11 cellular contexts compared by ENCODE assay signal in the genomic region with DNA sequence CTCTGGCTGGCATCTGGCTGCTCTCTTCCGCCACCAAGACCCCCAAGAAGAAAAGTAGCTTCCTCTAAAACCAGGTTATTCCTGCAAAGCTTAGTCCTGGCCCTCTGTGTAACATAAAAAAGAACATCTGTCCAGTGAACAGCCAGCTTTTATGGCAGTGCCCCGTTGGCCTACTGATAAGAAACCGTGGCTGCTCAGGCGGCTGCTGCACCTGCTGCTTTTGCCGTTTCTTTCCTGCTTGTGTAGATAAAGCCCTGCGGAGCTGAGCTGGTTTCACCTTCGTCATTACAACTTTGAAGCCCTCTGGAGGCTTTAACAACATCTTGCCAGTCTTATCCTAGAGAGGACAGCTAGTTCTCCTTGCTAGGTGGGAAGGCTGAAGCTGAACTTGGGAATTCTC. TPM values are rescaled to one million over a fixed set of nuclear protein-coding genes. Genes with fewer than 3 reads are reported as not detected.
DNase-seq lines count a peak whose midpoint lies in the region; ATAC-seq, FAIRE-seq and TF ChIP-seq lines count a peak whose summit lies in the region.
"Had no signal": no experiment of that assay in that cellular context is flagged by ENCODE, and none has a peak within 500 bp of the region (broad histone marks: within the 10 kb centered on the region; RNA-seq: fewer than 3 reads in every experiment).

No MANE protein-coding gene starts in this region.

- H3K4me1 ChIP-seq in body of pancreas = peaks cover 76% of the 10 kb centered on the region

- H3K9me3 Mint-ChIP-seq in activated CD8-positive, alpha-beta T cell treated with anti-CD3 and anti-CD28 coated beads for 36 hours = no peaks in the 10 kb centered on the region
- no peaks in the 10 kb centered on the region for H3K9me3 Mint-ChIP-seq in activated CD8-positive, alpha-beta T cell treated with anti-CD3 and anti-CD28 coated beads, Interleukin-2, amount 10 ng/mL, durations not matched to agents 7 days and 5 days (ENCODE audit: insufficient read depth)
- no peaks in the 10 kb centered on the region for H3K9me3 Mint-ChIP-seq in stimulated activated naive B cell treated with anti-CD40 and anti-IgM and Interleukin-4, amounts not matched to agents 10 μg/mL and 1 μg/mL and 100 μg/mL, for 72 hours
- H3K9me3 Mint-ChIP-seq: mesothelial cell of epicardium had no signal

- no peak overlapping the region for H3K27ac Mint-ChIP-seq in activated CD8-positive, alpha-beta T cell treated with anti-CD3 and anti-CD28 coated beads for 36 hours
- H3K27ac Mint-ChIP-seq in activated CD8-positive, alpha-beta T cell treated with anti-CD3 and anti-CD28 coated beads, Interleukin-2, amount 10 ng/mL, durations not matched to agents 7 days and 5 days = no peak overlapping the region
- peak overlapping the region; percentile 81 for H3K27ac Mint-ChIP-seq in stimulated activated naive B cell treated with anti-CD40 and anti-IgM and Interleukin-4, amounts not matched to agents 10 μg/mL and 1 μg/mL and 100 μg/mL, for 72 hours
- H3K27ac Mint-ChIP-seq: mesothelial cell of epicardium had no signal

- no peaks in the 10 kb centered on the region for H3K36me3 Mint-ChIP-seq in activated CD8-positive, alpha-beta T cell treated with anti-CD3 and anti-CD28 coated beads for 36 hours (ENCODE audit: low read depth)
- H3K36me3 Mint-ChIP-seq in activated CD8-positive, alpha-beta T cell treated with anti-CD3 and anti-CD28 coated beads, Interleukin-2, amount 10 ng/mL, durations not matched to agents 7 days and 5 days (ENCODE audit: low read depth) = no peaks in the 10 kb centered on the region
- H3K36me3 Mint-ChIP-seq in stimulated activated naive B cell treated with anti-CD40 and anti-IgM and Interleukin-4, amounts not matched to agents 10 μg/mL and 1 μg/mL and 100 μg/mL, for 72 hours = no peaks in the 10 kb centered on the region
- H3K36me3 Mint-ChIP-seq: mesothelial cell of epicardium had no signal

- CTCF ChIA-PET in activated CD8-positive, alpha-beta T cell treated with anti-CD3 and anti-CD28 coated beads for 36 hours (lab: Charles Lee) = interaction anchor here (1.1 to 1.6 kb wide), 3 partner anchors 21 to 44 kb away, joined by 3 read pairs; a partner anchor contains a TSS
- CTCF ChIA-PET in activated CD8-positive, alpha-beta T cell treated with anti-CD3 and anti-CD28 coated beads, Interleukin-2, amount 10 ng/mL, durations not matched to agents 7 days and 5 days (lab: Charles Lee) = interaction anchor here (1.0 to 2.1 kb wide), 3 partner anchors 22 to 67 kb away, joined by 4 to 10 read pairs (median 6); a partner anchor contains a TSS

- no peak overlapping the region for H3K4me3 Mint-ChIP-seq in activated CD8-positive, alpha-beta T cell treated with anti-CD3 and anti-CD28 coated beads for 36 hours
- no peak overlapping the region for H3K4me3 Mint-ChIP-seq in activated CD8-positive, alpha-beta T cell treated with anti-CD3 and anti-CD28 coated beads, Interleukin-2, amount 10 ng/mL, durations not matched to agents 7 days and 5 days
- peak overlapping the region; percentile 29 to 30 for H3K4me3 Mint-ChIP-seq in stimulated activated naive B cell treated with anti-CD40 and anti-IgM and Interleukin-4, amounts not matched to agents 10 μg/mL and 1 μg/mL and 100 μg/mL, for 72 hours
- H3K4me3 Mint-ChIP-seq: mesothelial cell of epicardium had no signal

- no peaks in the 10 kb centered on the region for H3K9me3 ChIP-seq in body of pancreas
- H3K9me3 ChIP-seq: gastrocnemius medialis had no signal

- H3K27ac ChIP-seq in body of pancreas = peak overlapping the region; percentile 85 to 97 (median 96)

- peak; percentile 25 for DNase-seq in activated CD8-positive, alpha-beta T cell treated with anti-CD3 and anti-CD28 coated beads for 36 hours
- DNase-seq in activated CD8-positive, alpha-beta T cell treated with anti-CD3 and anti-CD28 coated beads, Interleukin-2, amount 10 ng/mL, durations not matched to agents 7 days and 5 days = no peak
- DNase-seq in body of pancreas (peak; percentile 85 to 95 (median 90)), RCC 7860 (ENCODE audit: low spot score) (no peak), GM19240 (ENCODE audit: insufficient read length, low spot score) (no peak)
- DNase-seq in stimulated activated naive B cell treated with anti-CD40 and anti-IgM and Interleukin-4, amounts not matched to agents 10 μg/mL and 1 μg/mL and 100 μg/mL, for 72 hours = peak; percentile 13
- DNase-seq: stimulated activated CD4-positive, alpha-beta T cell treated with anti-CD3 and anti-CD28 coated beads, Interleukin-4, amount 100 ng/mL, for 1 hour had no signal

- no peaks in the 10 kb centered on the region for H3K36me3 ChIP-seq in body of pancreas (replicated peaks in 1 of 2; ENCODE audit: insufficient read depth in 1 of 2, low read depth in 2 of 2)
- H3K36me3 ChIP-seq: gastrocnemius medialis had no signal

- no peak for ATAC-seq in activated CD8-positive, alpha-beta T cell treated with anti-CD3 and anti-CD28 coated beads for 36 hours
- ATAC-seq in activated CD8-positive, alpha-beta T cell treated with anti-CD3 and anti-CD28 coated beads, Interleukin-2, amount 10 ng/mL, durations not matched to agents 7 days and 5 days = no peak
- ATAC-seq in HG03342 (IDR thresholded peaks at IDR 0.05; ENCODE audit: unreplicated experiment) (peak; percentile 39), body of pancreas (peak; percentile 87), GM21447 (IDR thresholded peaks at IDR 0.05; ENCODE audit: unreplicated experiment) (no peak)
- ATAC-seq in stimulated activated naive B cell treated with anti-CD40 and anti-IgM and Interleukin-4, amounts not matched to agents 10 μg/mL and 1 μg/mL and 100 μg/mL, for 72 hours (replicated peaks) = peak; percentile 72 to 79

- intact Hi-C loops in activated CD8-positive, alpha-beta T cell treated with anti-CD3 and anti-CD28 coated beads for 36 hours (cut with micrococcal nuclease) = no loop called here
- intact Hi-C loops in body of pancreas (cut with DNase I) = no loop called here

- peaks cover 21% of the 10 kb centered on the region for H3K4me1 Mint-ChIP-seq in activated CD8-positive, alpha-beta T cell treated with anti-CD3 and anti-CD28 coated beads for 36 hours (ENCODE audit: low read depth)
- peaks cover 10% of the 10 kb centered on the region for H3K4me1 Mint-ChIP-seq in activated CD8-positive, alpha-beta T cell treated with anti-CD3 and anti-CD28 coated beads, Interleukin-2, amount 10 ng/mL, durations not matched to agents 7 days and 5 days (ENCODE audit: low read depth)
- H3K4me1 Mint-ChIP-seq in stimulated activated naive B cell treated with anti-CD40 and anti-IgM and Interleukin-4, amounts not matched to agents 10 μg/mL and 1 μg/mL and 100 μg/mL, for 72 hours = peaks cover 17 to 19% of the 10 kb centered on the region in 2 donors
- H3K4me1 Mint-ChIP-seq: mesothelial cell of epicardium had no signal

- no peak for TF ChIP-seq CTCF in activated CD8-positive, alpha-beta T cell treated with anti-CD3 and anti-CD28 coated beads for 36 hours (IDR thresholded peaks at IDR 0.05)
- TF ChIP-seq CTCF in body of pancreas (IDR thresholded peaks at IDR 0.05) = no peak

- POLR2A ChIA-PET in activated CD8-positive, alpha-beta T cell treated with anti-CD3 and anti-CD28 coated beads for 36 hours (lab: Charles Lee) = interaction anchor here (0.7 to 0.8 kb wide), 2 partner anchors 9 to 1658 kb away, joined by 3 to 6 read pairs; no protein-coding TSS in a partner anchor
- POLR2A ChIA-PET in activated CD8-positive, alpha-beta T cell treated with anti-CD3 and anti-CD28 coated beads, Interleukin-2, amount 10 ng/mL, durations not matched to agents 7 days and 5 days (lab: Charles Lee) = interaction anchor here (0.7 kb wide), 1 partner anchor 34 kb away, joined by 5 read pairs; no protein-coding TSS in a partner anchor

- no peaks in the 10 kb centered on the region for H3K27me3 ChIP-seq in body of pancreas
- H3K27me3 ChIP-seq: gastrocnemius medialis had no signal

- H3K27me3 Mint-ChIP-seq in activated CD8-positive, alpha-beta T cell treated with anti-CD3 and anti-CD28 coated beads for 36 hours = no peaks in the 10 kb centered on the region
- H3K27me3 Mint-ChIP-seq in activated CD8-positive, alpha-beta T cell treated with anti-CD3 and anti-CD28 coated beads, Interleukin-2, amount 10 ng/mL, durations not matched to agents 7 days and 5 days (ENCODE audit: low read depth) = no peaks in the 10 kb centered on the region
- H3K27me3 Mint-ChIP-seq in stimulated activated naive B cell treated with anti-CD40 and anti-IgM and Interleukin-4, amounts not matched to agents 10 μg/mL and 1 μg/mL and 100 μg/mL, for 72 hours = no peaks in the 10 kb centered on the region

- TF ChIP-seq POLR2A in body of pancreas (IDR thresholded peaks at IDR 0.05) = peak in 2 of 3 donors; percentile 60 to 67

- H3K4me3 ChIP-seq in body of pancreas = no peak overlapping the region
- H3K4me3 ChIP-seq: gastrocnemius medialis had no signal

- WGBS in body of pancreas, 2 donors = 10 to 13% methylated on average over 7 of the region's 7 CpGs

- no peak for FAIRE-seq in RCC 7860 (lab: Jason Lieb, UNC)

RNA-seq across cellular contexts. Expression of gene ELAPOR1, which starts 20.5 kb away (rescaled TPM):
- 1 to 10 TPM; 4.7 to 7.0 TPM for total RNA-seq in activated CD8-positive, alpha-beta T cell treated with anti-CD3 and anti-CD28 coated beads for 36 hours
- total RNA-seq in activated CD8-positive, alpha-beta T cell treated with anti-CD3 and anti-CD28 coated beads, Interleukin-2, amount 10 ng/mL, durations not matched to agents 7 days and 5 days = 1 to 10 TPM; 1.9 to 2.8 TPM
- 100 to 1,000 TPM in 1 of 2 donors, 10 to 100 TPM in 1; 84.7 to 135 TPM for total RNA-seq in body of pancreas

RNA-seq across cellular contexts. Expression of gene TMEM167B, which starts 43.9 kb away (rescaled TPM):
- total RNA-seq in activated CD8-positive, alpha-beta T cell treated with anti-CD3 and anti-CD28 coated beads for 36 hours = 10 to 100 TPM; 21.8 to 23.4 TPM
- 10 to 100 TPM; 20.8 to 21.2 TPM for total RNA-seq in activated CD8-positive, alpha-beta T cell treated with anti-CD3 and anti-CD28 coated beads, Interleukin-2, amount 10 ng/mL, durations not matched to agents 7 days and 5 days
- total RNA-seq in body of pancreas = 10 to 100 TPM in 1 of 2 donors, 1 to 10 TPM in 1; 5.3 to 12.7 TPM

RNA-seq across cellular contexts. Expression of gene TAF13, which starts 58.6 kb away (rescaled TPM):
- total RNA-seq in activated CD8-positive, alpha-beta T cell treated with anti-CD3 and anti-CD28 coated beads for 36 hours = 10 to 100 TPM; 18.5 to 19.0 TPM
- 10 to 100 TPM; 24.5 to 24.6 TPM for total RNA-seq in activated CD8-positive, alpha-beta T cell treated with anti-CD3 and anti-CD28 coated beads, Interleukin-2, amount 10 ng/mL, durations not matched to agents 7 days and 5 days
- total RNA-seq in body of pancreas = 10 to 100 TPM in 1 of 2 donors, 1 to 10 TPM in 1; 5.9 to 18.4 TPM

Comparison
In these comparisons a context has a peak if more than half of its experiments do, and no peak if none do; other contexts are left out.
1. DNase-seq: peak in activated CD8-positive, alpha-beta T cell treated with anti-CD3 and anti-CD28 coated beads for 36 hours (single experiment), body of pancreas (4 of 4) and stimulated activated naive B cell treated with anti-CD40 and anti-IgM and Interleukin-4, amounts not matched to agents 10 μg/mL and 1 μg/mL and 100 μg/mL, for 72 hours (single experiment); none in activated CD8-positive, alpha-beta T cell treated with anti-CD3 and anti-CD28 coated beads, Interleukin-2, amount 10 ng/mL, durations not matched to agents 7 days and 5 days (single experiment), RCC 7860 (single experiment) and GM19240 (single experiment).
2. ATAC-seq: peak in HG03342 (single experiment), body of pancreas (single experiment) and stimulated activated naive B cell treated with anti-CD40 and anti-IgM and Interleukin-4, amounts not matched to agents 10 μg/mL and 1 μg/mL and 100 μg/mL, for 72 hours (2 of 2); none in activated CD8-positive, alpha-beta T cell treated with anti-CD3 and anti-CD28 coated beads for 36 hours (single experiment), activated CD8-positive, alpha-beta T cell treated with anti-CD3 and anti-CD28 coated beads, Interleukin-2, amount 10 ng/mL, durations not matched to agents 7 days and 5 days (single experiment) and GM21447 (single experiment).
3. H3K4me3 Mint-ChIP-seq: peak in stimulated activated naive B cell treated with anti-CD40 and anti-IgM and Interleukin-4, amounts not matched to agents 10 μg/mL and 1 μg/mL and 100 μg/mL, for 72 hours (2 of 2); none in activated CD8-positive, alpha-beta T cell treated with anti-CD3 and anti-CD28 coated beads for 36 hours (single experiment) and activated CD8-positive, alpha-beta T cell treated with anti-CD3 and anti-CD28 coated beads, Interleukin-2, amount 10 ng/mL, durations not matched to agents 7 days and 5 days (single experiment).
4. RNA of gene ELAPOR1, which starts 20.5 kb away (total RNA-seq): 84.7 to 135 TPM in body of pancreas; 4.7 to 7.0 TPM in activated CD8-positive, alpha-beta T cell treated with anti-CD3 and anti-CD28 coated beads for 36 hours and 1.9 to 2.8 TPM in activated CD8-positive, alpha-beta T cell treated with anti-CD3 and anti-CD28 coated beads, Interleukin-2, amount 10 ng/mL, durations not matched to agents 7 days and 5 days; every median in the first group is over 10 times any median in the second.